15 cellular contexts compared by ENCODE assay signal in genomic region chr10:52442576-52442975, GRCh38.
DNase-seq lines count a peak whose midpoint lies in the region; ATAC-seq and TF ChIP-seq lines count a peak whose summit lies in the region.
"Had no signal": no experiment of that assay in that cellular context is flagged by ENCODE, and none has a peak within 500 bp of the region (broad histone marks: within the 10 kb centered on the region; RNA-seq: fewer than 3 reads in every experiment).

No MANE protein-coding gene starts in this region.

- no peaks in the 10 kb centered on the region for H3K9me3 Mint-ChIP-seq in glutamatergic neuron (ENCODE audit: unreplicated experiment)

- no peaks in the 10 kb centered on the region for H3K27me3 Mint-ChIP-seq in glutamatergic neuron (ENCODE audit: unreplicated experiment)
- H3K27me3 Mint-ChIP-seq: T-helper 17 cell had no signal

- H3K4me3 ChIP-seq in HCT116 (replicated peaks in 1 of 2; ENCODE audit: low read depth in 1 of 2, low read length in 2 of 2) (no peak overlapping the region), astrocyte of the spinal cord (ENCODE audit: low read depth, low read length) (no peak overlapping the region)

- no peak for TF ChIP-seq POLR2A in HCT116 (IDR thresholded peaks at IDR 0.05; ENCODE audit: borderline replicate concordance, extremely low read depth, insufficient read depth, insufficient read length)

- no peaks in the 10 kb centered on the region for H3K36me3 Mint-ChIP-seq in glutamatergic neuron (ENCODE audit: unreplicated experiment)
- H3K36me3 Mint-ChIP-seq: activated naive CD4-positive, alpha-beta T cell treated with anti-CD3 and anti-CD28 coated beads, Interleukin-2, amount 50 U/mL, for 72 hours had no signal

- no peaks in the 10 kb centered on the region for H3K9me2 ChIP-seq in HCT116 (ENCODE audit: insufficient read depth)

- no peak for TF ChIP-seq RAD21 in HCT116 (IDR thresholded peaks at IDR 0.05; ENCODE audit: low read depth)

- peak overlapping the region; percentile 98 for H3K27ac ChIP-seq in HCT116 (ENCODE audit: low read depth, low read length)
- H3K27ac ChIP-seq: HL-60, neutrophil had no signal

- H3K4me1 Mint-ChIP-seq in glutamatergic neuron (ENCODE audit: low read depth, unreplicated experiment): no peaks in the 10 kb centered on the region
- H3K4me1 Mint-ChIP-seq: T-helper 17 cell had no signal

- no peaks in the 10 kb centered on the region for H3K79me2 ChIP-seq in HCT116 (ENCODE audit: insufficient read depth, low read length)

- no peaks in the 10 kb centered on the region for H3K9me3 ChIP-seq in HCT116 (ENCODE audit: control insufficient read depth in 1 of 2, insufficient read depth in 1 of 2, low read depth in 1 of 2, low read length in 2 of 2)
- H3K9me3 ChIP-seq: neutrophil had no signal

- H2AFZ ChIP-seq in HCT116 (ENCODE audit: low read depth, low read length, poor library complexity, severe bottlenecking): peak overlapping the region; percentile 78

- POLR2A ChIA-PET in HCT116 (lab: Charles Lee): interaction anchor here (1.1 to 2.4 kb wide), 5 partner anchors 9 to 128 kb away, joined by 4 to 13 read pairs (median 6); partner anchors contain the start of gene DKK1

- H3K4me3 Mint-ChIP-seq in glutamatergic neuron (ENCODE audit: unreplicated experiment): no peak overlapping the region
- H3K4me3 Mint-ChIP-seq: T-helper 17 cell had no signal

- CTCF ChIA-PET in HCT116 (lab: Charles Lee): interaction anchor here (1.0 kb wide), 1 partner anchor 125 kb away, joined by 3 read pairs; no protein-coding TSS in a partner anchor

- peak; percentile 72 for DNase-seq in A172 (ENCODE audit: low spot score)
- no peak for DNase-seq in HCT116 (ENCODE audit: low read depth, low spot score)
- DNase-seq in astrocyte of the spinal cord (ENCODE audit: low read depth, low spot score): peak; percentile 44
- DNase-seq in foreskin melanocyte: peak; percentile 60
- DNase-seq in glutamatergic neuron: no peak
- DNase-seq in NCI-H524 (lab: John Stamatoyannopoulos, UW): no peak
- no peak for DNase-seq in NCI-H82 treated with DMSO at 0.1 percent for 48 hours (lab: John Stamatoyannopoulos, UW; ENCODE audit: unreplicated experiment)
- DNase-seq: NCI-H187 treated with DMSO at 0.1 percent for 48 hours; NCI-H526; stimulated activated naive CD4-positive, alpha-beta T cell treated with Interleukin-2 at 50 U/mL for 16 hours; T-helper 17 cell had no signal

- H3K36me3 ChIP-seq in HCT116 (ENCODE audit: control insufficient read depth in 1 of 2, insufficient read depth in 2 of 2, low read length in 2 of 2): no peaks in the 10 kb centered on the region
- H3K36me3 ChIP-seq: neutrophil had no signal

- BruUV-seq in HCT116 (replicated peaks; lab: Mats Ljungman, UMichigan): no TSS peak

- TF ChIP-seq CTCF in HCT116 (IDR thresholded peaks at IDR 0.05 in 2 of 3, conservative IDR thresholded peaks at IDR 0.05 in 1 of 3; ENCODE audit: borderline replicate concordance in 1 of 3, insufficient read depth in 1 of 3, low read depth in 2 of 3, low read length in 2 of 3) (no peak), astrocyte of the spinal cord (IDR thresholded peaks at IDR 0.05; ENCODE audit: low read depth, low read length) (no peak), glutamatergic neuron (IDR thresholded peaks at IDR 0.05; ENCODE audit: partially characterized antibody, unreplicated experiment) (no peak)

- H3K9ac ChIP-seq in HCT116 (ENCODE audit: low read length): peak overlapping the region; percentile 40; the same call in 1 of the 2 replicates

- RAD21 ChIA-PET in HCT116 (lab: Charles Lee; ENCODE audit: low non-redundant PET in 1 of 2, low total read pairs in 2 of 2, uncharacterized antibody in 2 of 2, unreplicated experiment in 2 of 2): interaction anchor here in 1 of 2 experiments (1.2 kb wide), 1 partner anchor 122 kb away, joined by 3 read pairs; no protein-coding TSS in a partner anchor

- no peak for ATAC-seq in HCT116
- no peak for ATAC-seq in GM21529 (IDR thresholded peaks at IDR 0.05; ENCODE audit: unreplicated experiment)
- ATAC-seq: activated naive CD4-positive, alpha-beta T cell treated with anti-CD3 and anti-CD28 coated beads, Interleukin-2, amount 50 U/mL, for 72 hours; T-helper 17 cell had no signal

- no peak overlapping the region for H3K27ac Mint-ChIP-seq in glutamatergic neuron (ENCODE audit: unreplicated experiment)
- H3K27ac Mint-ChIP-seq: activated naive CD4-positive, alpha-beta T cell treated with anti-CD3 and anti-CD28 coated beads, Interleukin-2, amount 50 U/mL, for 72 hours; T-helper 17 cell had no signal

- peaks cover 47 to 68% of the 10 kb centered on the region in 2 experiments for H3K4me1 ChIP-seq in HCT116 (ENCODE audit: control insufficient read depth in 1 of 2, insufficient read depth in 2 of 2, low read length in 2 of 2)

- no peaks in the 10 kb centered on the region for H4K20me1 ChIP-seq in HCT116 (ENCODE audit: insufficient read depth)

- intact Hi-C loops in HCT116 (cut with micrococcal nuclease): no loop called here

- H3K4me2 ChIP-seq in HCT116 (ENCODE audit: low read length): peak overlapping the region; percentile 54; the same call in 1 of the 2 replicates

- in situ Hi-C loops in astrocyte of the spinal cord (cut with HindIII; ENCODE audit: low sequenced_read_pairs): no loop called here

- no peaks in the 10 kb centered on the region for H3K27me3 ChIP-seq in HCT116 (ENCODE audit: insufficient read depth, low read length)
- H3K27me3 ChIP-seq: neutrophil had no signal

TF ChIP-seq in HCT116, 20 proteins besides CTCF, POLR2A, EP300 and RAD21:
- no peak for TF ChIP-seq REST (IDR thresholded peaks at IDR 0.05; ENCODE audit: low read depth)
- TF ChIP-seq YY1 (IDR thresholded peaks at IDR 0.05; ENCODE audit: extremely low read depth, insufficient replicate concordance, low read depth, low read length): no peak
- TF ChIP-seq FOSL1 (IDR thresholded peaks at IDR 0.05; ENCODE audit: low read depth): no peak
- no peak for TF ChIP-seq TCF7L2 (IDR thresholded peaks at IDR 0.05; ENCODE audit: borderline replicate concordance, extremely low read depth, insufficient read depth, insufficient read length)
TF ChIP-seq in HCT116: peak in this region for 0.

Comparison
In these comparisons a context has a peak if more than half of its experiments do, and no peak if none do; other contexts are left out.
1. DNase-seq: peak in A172 (single experiment), astrocyte of the spinal cord (single experiment) and foreskin melanocyte (single experiment); none in HCT116 (single experiment), glutamatergic neuron (single experiment), NCI-H524 (0 of 2) and NCI-H82 treated with DMSO at 0.1 percent for 48 hours (single experiment).